ENCODE assay signal across 29 cellular contexts in the genomic region with DNA sequence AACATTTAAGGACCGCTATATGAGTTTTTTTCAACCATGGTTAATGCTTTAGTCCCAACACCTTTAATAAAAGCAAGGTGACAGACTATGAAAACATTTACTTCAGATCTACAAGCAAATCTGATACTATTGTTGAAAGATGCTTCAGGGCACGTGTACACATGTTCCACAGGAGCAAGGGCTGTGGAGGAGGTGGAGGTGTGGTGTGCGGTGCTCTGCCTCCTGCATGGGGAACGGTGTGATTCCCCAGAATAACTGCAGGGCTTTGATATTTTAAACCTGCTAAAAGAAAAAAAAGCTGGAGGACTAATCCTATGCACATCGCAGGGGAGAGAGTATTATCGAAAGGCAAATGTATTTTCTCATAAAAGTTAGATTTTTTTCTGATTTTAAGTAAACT.
"Had no signal": no experiment of that assay in that cellular context is flagged by ENCODE, and none has a peak within 500 bp of the region (broad histone marks: within the 10 kb centered on the region; RNA-seq: fewer than 3 reads in every experiment).

No MANE protein-coding gene starts in this region.

- H3K27me3 ChIP-seq: brain microvascular endothelial cell, gastrocnemius medialis, neutrophil, upper lobe of left lung, vagina had no signal

- H3K4me1 ChIP-seq: gastrocnemius medialis, left ventricle myocardium inferior, upper lobe of left lung, vagina had no signal

- DNase-seq: activated CD4-positive, alpha-beta memory T cell treated with anti-CD3 and anti-CD28 coated beads for 36 hours; activated CD4-positive, alpha-beta T cell treated with anti-CD3 and anti-CD28 coated beads for 48 hours; activated CD8-positive, alpha-beta memory T cell treated with anti-CD3 and anti-CD28 coated beads, Interleukin-2, amount 50 U/mL, for 48 hours; activated gamma-delta T cell; activated naive CD4-positive, alpha-beta T cell treated with anti-CD3 and anti-CD28 coated beads, Interleukin-2, amount 10 ng/mL, durations not matched to agents 7 days and 5 days; activated naive CD8-positive, alpha-beta T cell treated with anti-CD3 and anti-CD28 coated beads, Interleukin-2, amount 10 ng/mL, durations not matched to agents 7 days and 5 days; activated T-cell treated with anti-CD3 and anti-CD28 coated beads, Interleukin-2, amount 50 U/mL, for 24 hours; amniotic stem cell; brain microvascular endothelial cell; central memory CD4-positive, alpha-beta T cell; effector CD8-positive, alpha-beta T cell; gastrocnemius medialis; glutamatergic neuron; left ventricle myocardium inferior; nephron progenitor cell; stimulated activated CD4-positive, alpha-beta T cell treated with anti-CD3 and anti-CD28 coated beads, Interleukin-12 subunit alpha, Interleukin-12 subunit beta, amount 100 ng/mL, for 4 hours; stimulated activated CD4-positive, alpha-beta T cell treated with anti-CD3 and anti-CD28 coated beads, Interleukin-4, amount 100 ng/mL, for 1 hour; stimulated activated naive CD8-positive, alpha-beta T cell treated with anti-CD3 and anti-CD28 coated beads, Interleukin-15, Interleukin-2, amounts not matched to agents 100 U/mL and 50 U/mL, for 24 hours; upper lobe of left lung had no signal

- ATAC-seq: activated CD4-positive, CD25-positive, alpha-beta regulatory T cell treated with anti-CD3 and anti-CD28 coated beads, Interleukin-2, amount 50 U/mL, for 24 hours; stimulated activated naive CD8-positive, alpha-beta T cell treated with anti-CD3 and anti-CD28 coated beads, Interleukin-15, Interleukin-2, amounts not matched to agents 100 U/mL and 50 U/mL, for 24 hours had no signal

- H3K9me3 ChIP-seq: gastrocnemius medialis, left ventricle myocardium inferior, neutrophil, upper lobe of left lung, vagina had no signal

- H3K4me3 ChIP-seq: gastrocnemius medialis, left ventricle myocardium inferior, lung, skin epidermis, upper lobe of left lung, vagina had no signal

- FAIRE-seq: astrocyte, endometrium, islet of Langerhans, TTC549 had no signal

- H3K36me3 ChIP-seq: brain microvascular endothelial cell, gastrocnemius medialis, left ventricle myocardium inferior, neutrophil, upper lobe of left lung, vagina had no signal

- H3K27ac ChIP-seq: brain microvascular endothelial cell, gastrocnemius medialis, left ventricle myocardium inferior, neutrophil, skin epidermis, upper lobe of left lung, vagina, VCaP had no signal
